ENCODE assay signal across 1 cellular context in genomic region chr5:32585446-32586250, GRCh38.
TF ChIP-seq lines count a peak whose summit lies in the region.

TSS of gene SUB1 (plus strand) at chr5:32585557. CDS start at chr5:32588513, 2,956 bp downstream.

TF ChIP-seq in HepG2, 621 proteins besides CTCF, POLR2A, EP300 and RAD21 (continued from another document and continues in another):
- TF ChIP-seq ZBED4 (CRISPR knock-in tag; IDR thresholded peaks at IDR 0.05; ENCODE audit: borderline replicate concordance) (no peak), PREB (CRISPR knock-in tag; IDR thresholded peaks at IDR 0.05) (no peak), ZNF503 (CRISPR knock-in tag; IDR thresholded peaks at IDR 0.05) (no peak; the same call in 1 of the 2 replicates), NFIB (CRISPR knock-in tag; IDR thresholded peaks at IDR 0.05; ENCODE audit: borderline replicate concordance) (no peak), ZFP90 (CRISPR knock-in tag; IDR thresholded peaks at IDR 0.05; ENCODE audit: borderline replicate concordance) (no peak), NR2C2 (CRISPR knock-in tag; IDR thresholded peaks at IDR 0.05; ENCODE audit: borderline replicate concordance) (no peak; the same call in 1 of the 2 replicates), SPEN (CRISPR knock-in tag; IDR thresholded peaks at IDR 0.05; ENCODE audit: low read depth) (no peak; the same call in none of the 2 replicates), PLRG1 (conservative IDR thresholded peaks at IDR 0.05) (no peak), CEBPB (IDR thresholded peaks at IDR 0.05; ENCODE audit: borderline replicate concordance, low read depth, low read length) (no peak), ZNF691 (CRISPR knock-in tag; IDR thresholded peaks at IDR 0.05; ENCODE audit: borderline replicate concordance, low read depth) (no peak), ZFP82 (CRISPR knock-in tag; IDR thresholded peaks at IDR 0.05; ENCODE audit: borderline replicate concordance) (no peak), ZNF446 (CRISPR knock-in tag; IDR thresholded peaks at IDR 0.05) (no peak), ARID4A (CRISPR knock-in tag; IDR thresholded peaks at IDR 0.05; ENCODE audit: borderline replicate concordance) (peak; percentile 82), ZC3H13 (CRISPR knock-in tag; IDR thresholded peaks at IDR 0.05) (peak; percentile 66), YY1 (IDR thresholded peaks at IDR 0.05; ENCODE audit: insufficient read depth, insufficient replicate concordance, low read depth, low read length) (peak; percentile 86), ATF6 (CRISPR knock-in tag; conservative IDR thresholded peaks at IDR 0.05) (peak; percentile 79; the same call in 1 of the 2 replicates), KDM5B (CRISPR knock-in tag; IDR thresholded peaks at IDR 0.05; ENCODE audit: borderline replicate concordance) (peak; percentile 86), ATF7-NPFF (CRISPR knock-in tag; IDR thresholded peaks at IDR 0.05; ENCODE audit: low read depth) (peak; percentile 75; the same call in 1 of the 2 replicates), HNF4G (IDR thresholded peaks at IDR 0.05; ENCODE audit: borderline replicate concordance, low read depth, low read length) (no peak), HNF4G (CRISPR knock-in tag; IDR thresholded peaks at IDR 0.05; ENCODE audit: borderline replicate concordance, low read depth) (no peak), ZNF616 (CRISPR knock-in tag; IDR thresholded peaks at IDR 0.05; ENCODE audit: low read depth) (0 out of 2 replicates have a peak, but pooled peaks have one; percentile 22), MXI1 (IDR thresholded peaks at IDR 0.05; ENCODE audit: borderline replicate concordance, low read depth, low read length) (0 out of 3 replicates have a peak, but pooled peaks have one; percentile 12), ZNF329 (CRISPR knock-in tag; IDR thresholded peaks at IDR 0.05; ENCODE audit: low read depth) (no peak), SMAD3 (CRISPR knock-in tag; IDR thresholded peaks at IDR 0.05) (no peak; the same call in 1 of the 2 replicates), ZBTB37 (CRISPR knock-in tag; IDR thresholded peaks at IDR 0.05) (no peak), HDAC6 (IDR thresholded peaks at IDR 0.05; ENCODE audit: low read depth, low read length) (no peak), MBNL3 (CRISPR knock-in tag; conservative IDR thresholded peaks at IDR 0.05) (no peak)
- TF ChIP-seq, protein P1, sequence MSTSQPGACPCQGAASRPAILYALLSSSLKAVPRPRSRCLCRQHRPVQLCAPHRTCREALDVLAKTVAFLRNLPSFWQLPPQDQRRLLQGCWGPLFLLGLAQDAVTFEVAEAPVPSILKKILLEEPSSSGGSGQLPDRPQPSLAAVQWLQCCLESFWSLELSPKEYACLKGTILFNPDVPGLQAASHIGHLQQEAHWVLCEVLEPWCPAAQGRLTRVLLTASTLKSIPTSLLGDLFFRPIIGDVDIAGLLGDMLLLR (CRISPR knock-in tag; IDR thresholded peaks at IDR 0.05), result 0 out of 2 replicates have a peak, but pooled peaks have one; percentile 19
- TF ChIP-seq, protein P2, sequence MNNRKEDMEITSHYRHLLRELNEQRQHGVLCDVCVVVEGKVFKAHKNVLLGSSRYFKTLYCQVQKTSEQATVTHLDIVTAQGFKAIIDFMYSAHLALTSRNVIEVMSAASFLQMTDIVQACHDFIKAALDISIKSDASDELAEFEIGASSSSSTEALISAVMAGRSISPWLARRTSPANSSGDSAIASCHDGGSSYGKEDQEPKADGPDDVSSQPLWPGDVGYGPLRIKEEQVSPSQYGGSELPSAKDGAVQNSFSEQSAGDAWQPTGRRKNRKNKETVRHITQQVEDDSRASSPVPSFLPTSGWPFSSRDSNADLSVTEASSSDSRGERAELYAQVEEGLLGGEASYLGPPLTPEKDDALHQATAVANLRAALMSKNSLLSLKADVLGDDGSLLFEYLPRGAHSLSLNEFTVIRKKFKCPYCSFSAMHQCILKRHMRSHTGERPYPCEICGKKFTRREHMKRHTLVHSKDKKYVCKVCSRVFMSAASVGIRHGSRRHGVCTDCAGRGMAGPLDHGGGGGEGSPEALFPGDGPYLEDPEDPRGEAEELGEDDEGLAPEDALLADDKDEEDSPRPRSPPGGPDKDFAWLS (CRISPR knock-in tag; IDR thresholded peaks at IDR 0.05; ENCODE audit: borderline replicate concordance), result no peak
- TF ChIP-seq, protein P3, sequence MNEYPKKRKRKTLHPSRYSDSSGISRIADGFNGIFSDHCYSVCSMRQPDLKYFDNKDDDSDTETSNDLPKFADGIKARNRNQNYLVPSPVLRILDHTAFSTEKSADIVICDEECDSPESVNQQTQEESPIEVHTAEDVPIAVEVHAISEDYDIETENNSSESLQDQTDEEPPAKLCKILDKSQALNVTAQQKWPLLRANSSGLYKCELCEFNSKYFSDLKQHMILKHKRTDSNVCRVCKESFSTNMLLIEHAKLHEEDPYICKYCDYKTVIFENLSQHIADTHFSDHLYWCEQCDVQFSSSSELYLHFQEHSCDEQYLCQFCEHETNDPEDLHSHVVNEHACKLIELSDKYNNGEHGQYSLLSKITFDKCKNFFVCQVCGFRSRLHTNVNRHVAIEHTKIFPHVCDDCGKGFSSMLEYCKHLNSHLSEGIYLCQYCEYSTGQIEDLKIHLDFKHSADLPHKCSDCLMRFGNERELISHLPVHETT (CRISPR knock-in tag; conservative IDR thresholded peaks at IDR 0.05), result no peak
